In the genomic region with DNA sequence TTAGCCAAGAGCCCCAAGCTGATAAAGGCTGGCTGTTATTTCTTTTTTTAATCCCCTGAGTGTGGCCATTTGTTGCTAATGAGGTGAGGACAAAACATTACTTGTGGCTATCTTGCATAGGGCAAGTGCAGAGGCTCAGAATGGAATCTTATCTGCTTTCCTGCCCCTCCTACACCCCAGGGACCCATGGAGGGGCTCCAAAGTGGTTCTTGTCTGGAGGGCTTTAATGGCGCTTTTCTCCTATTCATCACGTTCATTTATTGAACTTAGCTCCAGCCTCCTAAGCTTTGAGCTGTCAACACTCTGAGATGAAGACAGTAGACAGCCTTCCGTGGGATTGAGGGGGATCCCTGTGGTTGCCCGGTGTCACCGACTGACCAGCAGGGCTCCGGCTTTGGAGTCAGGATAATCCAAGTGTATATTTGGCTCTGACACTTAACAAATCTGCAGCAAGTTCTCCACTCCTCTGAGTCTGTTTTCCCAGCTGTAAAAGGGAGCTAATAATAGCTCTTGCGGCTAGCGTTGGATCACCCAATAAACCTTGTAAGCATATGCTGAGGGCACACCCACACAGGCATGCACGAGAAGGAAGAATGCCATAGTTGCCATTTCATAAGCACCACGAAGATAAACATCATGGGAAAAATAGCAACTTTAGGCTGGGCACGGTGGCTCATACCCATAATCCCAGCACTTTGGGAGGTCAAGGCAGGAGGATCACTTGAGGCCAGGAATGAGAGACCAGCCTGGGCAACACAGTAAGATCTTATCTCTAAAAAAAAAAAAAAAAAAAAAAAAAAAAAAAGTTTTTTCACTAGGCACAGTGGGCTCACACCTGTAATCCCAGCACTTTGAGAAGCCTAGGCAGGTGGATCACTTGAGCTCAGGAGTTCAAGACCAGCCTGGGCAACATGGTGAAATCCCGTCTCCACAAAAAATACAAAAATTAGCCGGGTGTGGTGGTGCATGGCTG, we compare ENCODE assay signal across 10 cellular contexts. TPM values are rescaled to one million over a fixed set of nuclear protein-coding genes. Genes with fewer than 3 reads are reported as not detected.
A peak's percentile ranks its signal among the peaks of the same experiment; 100 is the strongest.
DNase-seq lines count a peak whose midpoint lies in the region; ATAC-seq and TF ChIP-seq lines count a peak whose summit lies in the region.
"Had no signal": no experiment of that assay in that cellular context is flagged by ENCODE, and none has a peak within 500 bp of the region (broad histone marks: within the 10 kb centered on the region; RNA-seq: fewer than 3 reads in every experiment).

No MANE protein-coding gene starts in this region.

- no peak overlapping the region for H3K4ac ChIP-seq in neuronal stem cell (ENCODE audit: low read length)

- no peak overlapping the region for H4K8ac ChIP-seq in neuronal stem cell (ENCODE audit: low read depth, low read length)

- no peak overlapping the region for H3K18ac ChIP-seq in neuronal stem cell (ENCODE audit: low read length)

- peaks cover 0 to 3% of the 10 kb centered on the region in 2 donors for H3K9me3 ChIP-seq in neuronal stem cell (replicated peaks in 1 of 2; ENCODE audit: control insufficient read depth in 2 of 2, insufficient read depth in 1 of 2, low read depth in 1 of 2, low read length in 2 of 2)

- H3K79me1 ChIP-seq in neuronal stem cell (ENCODE audit: low read depth, low read length): no peaks in the 10 kb centered on the region

- no peak overlapping the region for H3K23ac ChIP-seq in neuronal stem cell (ENCODE audit: low read depth, low read length, poor library complexity)

- no peak overlapping the region for H2BK15ac ChIP-seq in neuronal stem cell (ENCODE audit: low read length)

- H3K4me1 ChIP-seq in neuronal stem cell (ENCODE audit: control insufficient read depth in 2 of 2, insufficient read depth in 1 of 2, low read depth in 1 of 2, low read length in 2 of 2): peaks cover 0 to 14% of the 10 kb centered on the region in 2 donors

- no peaks in the 10 kb centered on the region for H3K4me1 Mint-ChIP-seq in activated T-cell treated with anti-CD3 and anti-CD28 coated beads, Interleukin-2, amount 50 U/mL, for 24 hours (ENCODE audit: low read depth)

- H3K4me3 ChIP-seq in choroid plexus epithelial cell (ENCODE audit: low read depth, low read length): no peak overlapping the region
- no peak overlapping the region for H3K4me3 ChIP-seq in neuronal stem cell (ENCODE audit: low read length in 2 of 2)
- H3K4me3 ChIP-seq: GM12878 had no signal

- peaks cover 24% of the 10 kb centered on the region for H3K27me3 Mint-ChIP-seq in activated T-cell treated with anti-CD3 and anti-CD28 coated beads, Interleukin-2, amount 50 U/mL, for 24 hours

- no peak overlapping the region for H3K14ac ChIP-seq in neuronal stem cell (ENCODE audit: low read length)

- H3K27ac Mint-ChIP-seq in activated T-cell treated with anti-CD3 and anti-CD28 coated beads, Interleukin-2, amount 50 U/mL, for 24 hours: no peak overlapping the region

- no peak overlapping the region for H2BK12ac ChIP-seq in neuronal stem cell (ENCODE audit: low read length)

- no peak overlapping the region for H3K4me3 Mint-ChIP-seq in activated T-cell treated with anti-CD3 and anti-CD28 coated beads, Interleukin-2, amount 50 U/mL, for 24 hours

- no peak overlapping the region for H2BK120ac ChIP-seq in neuronal stem cell (ENCODE audit: low read depth, low read length)

- peaks cover 0 to 13% (median 0%) of the 10 kb centered on the region in 3 experiments for H3K27me3 ChIP-seq in neuronal stem cell (ENCODE audit: control insufficient read depth in 3 of 3, insufficient read depth in 3 of 3, low read depth in 1 of 3, low read length in 3 of 3)

- no peak for TF ChIP-seq CTCF in choroid plexus epithelial cell (conservative IDR thresholded peaks at IDR 0.05; ENCODE audit: low read depth, low read length)

- H2AK5ac ChIP-seq in neuronal stem cell (ENCODE audit: low read depth, low read length): no peak overlapping the region

- no peak overlapping the region for H2AFZ ChIP-seq in neuronal stem cell (ENCODE audit: low read length)

- H3K4me2 ChIP-seq in neuronal stem cell (ENCODE audit: insufficient read depth, low read length, poor library complexity, severe bottlenecking): no peak overlapping the region

- DNase-seq in CMK (ENCODE audit: low read depth) (peak; percentile 27), NCI-H2171 (lab: John Stamatoyannopoulos, UW) (peak; percentile 18), choroid plexus epithelial cell (ENCODE audit: low read depth) (peak; percentile 87), neuronal stem cell (ENCODE audit: low spot score) (peak; percentile 39)
- no peak for DNase-seq in activated T-cell treated with anti-CD3 and anti-CD28 coated beads, Interleukin-2, amount 50 U/mL, for 24 hours
- no peak for DNase-seq in stimulated activated CD4-positive, alpha-beta T cell treated with anti-CD3 and anti-CD28 coated beads, Interleukin-1b, Interleukin-23, amount 100 ng/mL, for 48 hours
- DNase-seq: stimulated activated naive CD4-positive, alpha-beta T cell had no signal

- no peak overlapping the region for H3K27ac ChIP-seq in neuronal stem cell (replicated peaks; ENCODE audit: low read length)

- no peak overlapping the region for H3K9ac ChIP-seq in neuronal stem cell (ENCODE audit: low read depth, low read length, poor library complexity)

- no peak overlapping the region for H4K91ac ChIP-seq in neuronal stem cell (ENCODE audit: low read depth, low read length, poor library complexity)

- ATAC-seq in HG02840 (IDR thresholded peaks at IDR 0.05; ENCODE audit: low FRiP score, unreplicated experiment) (no peak), GM19452 (IDR thresholded peaks at IDR 0.05; ENCODE audit: unreplicated experiment) (no peak)
- ATAC-seq: GM12878 had no signal

- no peak overlapping the region for H2BK5ac ChIP-seq in neuronal stem cell (ENCODE audit: low read length)

- WGBS in neuronal stem cell (ENCODE audit: extremely low coverage in 2 of 2, insufficient read length in 2 of 2, insufficient replicate concordance in 1 of 2), 2 donors: no CpG with 5 or more reads among the region's 13 CpGs

- no peaks in the 10 kb centered on the region for H3K36me3 Mint-ChIP-seq in activated T-cell treated with anti-CD3 and anti-CD28 coated beads, Interleukin-2, amount 50 U/mL, for 24 hours (ENCODE audit: low read depth)

- no peaks in the 10 kb centered on the region for H3K36me3 ChIP-seq in neuronal stem cell (replicated peaks in 1 of 2; ENCODE audit: control insufficient read depth in 2 of 2, insufficient read depth in 2 of 2, low read length in 2 of 2)

- H3K9me3 Mint-ChIP-seq in activated T-cell treated with anti-CD3 and anti-CD28 coated beads, Interleukin-2, amount 50 U/mL, for 24 hours: peaks cover 17% of the 10 kb centered on the region

RNA-seq across cellular contexts. Expression of gene MYH11, which starts 44.8 kb away (rescaled TPM):
- 0.26 TPM for polyA plus RNA-seq in neuronal stem cell (2013, experiment 1 of 2)
- 0.24 TPM for polyA plus RNA-seq in neuronal stem cell (2013, experiment 2 of 2)

Comparison
In these comparisons a context has a peak if more than half of its experiments do, and no peak if none do; other contexts are left out.
1. DNase-seq: peak in CMK (single experiment), NCI-H2171 (single experiment), choroid plexus epithelial cell (single experiment) and neuronal stem cell (single experiment); none in activated T-cell treated with anti-CD3 and anti-CD28 coated beads, Interleukin-2, amount 50 U/mL, for 24 hours (single experiment) and stimulated activated CD4-positive, alpha-beta T cell treated with anti-CD3 and anti-CD28 coated beads, Interleukin-1b, Interleukin-23, amount 100 ng/mL, for 48 hours (single experiment).